8 cellular contexts compared by ENCODE assay signal in the genomic region with DNA sequence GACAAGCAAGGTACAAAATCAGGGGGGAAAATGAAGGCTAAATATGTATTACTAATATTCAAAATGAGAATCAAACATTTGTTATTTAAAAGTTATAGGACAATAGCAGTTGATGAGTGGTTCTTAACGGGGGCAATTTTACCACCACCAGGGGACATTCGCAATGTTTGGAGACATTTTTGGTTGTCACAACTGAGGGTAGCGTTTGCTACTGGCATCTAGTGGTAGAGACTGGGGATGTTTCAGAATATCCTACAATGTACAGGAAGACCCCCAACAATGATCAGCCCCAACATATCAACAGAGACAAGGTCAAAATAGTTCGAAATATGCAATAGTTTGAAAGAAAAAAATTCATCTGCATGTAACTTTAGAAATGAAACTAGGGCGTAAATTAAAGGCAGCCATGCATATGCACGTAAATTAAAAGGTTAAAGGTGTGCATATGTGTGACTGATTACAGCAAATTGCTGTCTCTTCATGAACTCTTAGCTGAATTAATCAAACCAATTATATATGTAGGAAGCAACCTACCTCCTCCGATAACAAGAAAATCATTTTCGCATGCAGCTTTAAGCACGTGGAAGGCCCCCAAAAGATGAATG.
DNase-seq lines count a peak whose midpoint lies in the region; ATAC-seq, FAIRE-seq and TF ChIP-seq lines count a peak whose summit lies in the region.

No MANE protein-coding gene starts in this region.

- no peak overlapping the region for H2BK5ac ChIP-seq in neuronal stem cell (ENCODE audit: low read length)

- peak; percentile 65 for ATAC-seq in HG03066 (IDR thresholded peaks at IDR 0.05; ENCODE audit: low read depth, unreplicated experiment)

- peaks cover 0 to 2% (median 0%) of the 10 kb centered on the region in 7 donors for H3K9me3 Mint-ChIP-seq in CD14-positive monocyte
- no peaks in the 10 kb centered on the region for H3K9me3 Mint-ChIP-seq in type B pancreatic cell

- no peak overlapping the region for H3K18ac ChIP-seq in neuronal stem cell (ENCODE audit: low read length)

- peak; percentile 54 for FAIRE-seq in GM12892 (lab: Jason Lieb, UNC)

- intact Hi-C loops in CD14-positive monocyte (cut with micrococcal nuclease): no loop called here

- H3K9ac ChIP-seq in SK-N-MC (ENCODE audit: insufficient read length) (no peak overlapping the region), neuronal stem cell (ENCODE audit: low read depth, low read length, poor library complexity) (no peak overlapping the region)

- no peak overlapping the region for H3K4me3 Mint-ChIP-seq in CD14-positive monocyte
- no peak overlapping the region for H3K4me3 Mint-ChIP-seq in type B pancreatic cell

- H3K36me3 ChIP-seq in SK-N-MC (ENCODE audit: insufficient read depth, low read length) (no peaks in the 10 kb centered on the region), neuronal stem cell (replicated peaks in 1 of 2; ENCODE audit: control insufficient read depth in 2 of 2, insufficient read depth in 2 of 2, low read length in 2 of 2) (no peaks in the 10 kb centered on the region)

- no peaks in the 10 kb centered on the region for H3K79me1 ChIP-seq in neuronal stem cell (ENCODE audit: low read depth, low read length)

- no peak overlapping the region for H3K4ac ChIP-seq in neuronal stem cell (ENCODE audit: low read length)

- no peak overlapping the region for H2AFZ ChIP-seq in neuronal stem cell (ENCODE audit: low read length)

- H3K27ac Mint-ChIP-seq in CD14-positive monocyte: no peak overlapping the region
- no peak overlapping the region for H3K27ac Mint-ChIP-seq in type B pancreatic cell

- H2BK12ac ChIP-seq in neuronal stem cell (ENCODE audit: low read length): no peak overlapping the region

- no peak overlapping the region for H4K91ac ChIP-seq in neuronal stem cell (ENCODE audit: low read depth, low read length, poor library complexity)

- TF ChIP-seq POLR2A in GM12892 (IDR thresholded peaks at IDR 0.05; ENCODE audit: low read depth, low read length): no peak

- H3K9me3 ChIP-seq in SK-N-MC (ENCODE audit: low read depth, low read length) (no peaks in the 10 kb centered on the region), neuronal stem cell (replicated peaks in 1 of 2; ENCODE audit: control insufficient read depth in 2 of 2, insufficient read depth in 1 of 2, low read depth in 1 of 2, low read length in 2 of 2) (no peaks in the 10 kb centered on the region)

- H3K4me2 ChIP-seq in neuronal stem cell (ENCODE audit: insufficient read depth, low read length, poor library complexity, severe bottlenecking): no peak overlapping the region

- H2BK15ac ChIP-seq in neuronal stem cell (ENCODE audit: low read length): no peak overlapping the region

- H3K23ac ChIP-seq in neuronal stem cell (ENCODE audit: low read depth, low read length, poor library complexity): no peak overlapping the region

- 0 out of 2 replicates have a peak overlapping the region, but pooled peaks have one; percentile 14 for H3K4me3 ChIP-seq in SK-N-MC
- H3K4me3 ChIP-seq in neuronal stem cell (ENCODE audit: low read length in 2 of 2): no peak overlapping the region

- no peaks in the 10 kb centered on the region for H3K27me3 ChIP-seq in neuronal stem cell (ENCODE audit: control insufficient read depth in 3 of 3, insufficient read depth in 3 of 3, low read depth in 1 of 3, low read length in 3 of 3)

- H4K8ac ChIP-seq in neuronal stem cell (ENCODE audit: low read depth, low read length): no peak overlapping the region

- peaks cover 0 to 1% of the 10 kb centered on the region in 2 donors for H3K4me1 ChIP-seq in neuronal stem cell (ENCODE audit: control insufficient read depth in 2 of 2, insufficient read depth in 1 of 2, low read depth in 1 of 2, low read length in 2 of 2)

- peak; percentile 41 for TF ChIP-seq CTCF in CD14-positive monocyte (IDR thresholded peaks at IDR 0.05)
- peak; percentile 78 for TF ChIP-seq CTCF in type B pancreatic cell (conservative IDR thresholded peaks at IDR 0.05)

- no peak overlapping the region for H3K14ac ChIP-seq in neuronal stem cell (ENCODE audit: low read length)

- no peak overlapping the region for H2BK120ac ChIP-seq in neuronal stem cell (ENCODE audit: low read depth, low read length)

- H3K4me1 Mint-ChIP-seq in CD14-positive monocyte (peaks cover 3% of the 10 kb centered on the region), type B pancreatic cell (ENCODE audit: unreplicated experiment) (no peaks in the 10 kb centered on the region)

- H3K27ac ChIP-seq in SK-N-MC (no peak overlapping the region), neuronal stem cell (replicated peaks; ENCODE audit: low read length) (no peak overlapping the region)

- H2AK5ac ChIP-seq in neuronal stem cell (ENCODE audit: low read depth, low read length): no peak overlapping the region

- DNase-seq in CD14-positive monocyte (ENCODE audit: low spot score) (no peak), GM12892 (ENCODE audit: insufficient read length) (no peak), SK-N-MC (ENCODE audit: low read depth, low spot score) (no peak), germinal center (ENCODE audit: low spot score) (peak; percentile 49), type B pancreatic cell (ENCODE audit: extremely low spot score, unreplicated experiment) (no peak), DMS79 treated with DMSO at 0.1 percent for 48 hours (lab: John Stamatoyannopoulos, UW) (no peak), neuronal stem cell (ENCODE audit: low spot score) (no peak)

- H3K36me3 Mint-ChIP-seq in CD14-positive monocyte: no peaks in the 10 kb centered on the region
- H3K36me3 Mint-ChIP-seq in type B pancreatic cell: no peaks in the 10 kb centered on the region

- H3K27me3 Mint-ChIP-seq in CD14-positive monocyte (ENCODE audit: low read depth in 3 of 3) (peaks cover 0 to 1% (median 0%) of the 10 kb centered on the region in 3 donors), type B pancreatic cell (no peaks in the 10 kb centered on the region)

- WGBS in neuronal stem cell (ENCODE audit: extremely low coverage in 2 of 2, insufficient read length in 2 of 2, insufficient replicate concordance in 1 of 2), 2 donors: no CpG with 5 or more reads among the region's 9 CpGs
